Comparison of ENCODE assay signal across 16 cellular contexts in the genomic region with DNA sequence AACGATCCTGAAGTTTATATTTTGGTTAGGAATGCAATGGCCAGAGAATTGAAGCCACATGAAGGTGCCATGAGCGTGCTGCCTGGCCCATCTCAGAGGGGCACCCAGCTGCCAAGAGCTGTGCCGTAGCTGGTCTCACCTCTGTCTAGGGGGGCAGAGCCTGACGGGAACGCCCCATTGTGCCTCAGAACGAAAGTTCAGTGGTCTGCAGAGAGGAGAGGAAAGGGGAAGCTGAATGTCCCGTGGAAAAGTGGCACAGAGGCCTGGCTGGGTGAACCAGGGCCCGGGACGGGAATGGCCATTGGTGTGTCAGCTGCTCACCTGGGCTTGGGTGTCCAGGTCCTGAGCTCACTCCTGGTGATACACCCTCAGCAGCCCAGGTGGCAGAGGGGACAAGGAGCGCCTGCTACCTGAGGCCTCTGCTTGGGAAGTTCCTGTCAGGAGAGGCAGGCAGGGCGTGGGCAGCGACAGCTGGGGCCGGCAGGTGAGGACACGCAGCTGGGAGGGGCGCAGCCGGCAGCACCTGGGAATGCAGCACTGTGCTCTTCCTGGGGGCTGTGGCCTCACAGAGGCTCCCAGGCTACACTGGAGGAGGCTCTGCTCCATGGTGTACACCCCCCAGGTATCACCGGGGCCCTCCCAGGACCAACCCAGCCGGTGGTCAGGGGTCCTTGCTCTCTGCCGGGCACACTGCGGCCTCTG.
DNase-seq lines count a peak whose midpoint lies in the region; ATAC-seq and TF ChIP-seq lines count a peak whose summit lies in the region.
"Had no signal": no experiment of that assay in that cellular context is flagged by ENCODE, and none has a peak within 500 bp of the region (broad histone marks: within the 10 kb centered on the region; RNA-seq: fewer than 3 reads in every experiment).

No MANE protein-coding gene starts in this region.

- H3K36me3 ChIP-seq in prostate gland = no peaks in the 10 kb centered on the region
- H3K36me3 ChIP-seq in WERI-Rb-1 = no peaks in the 10 kb centered on the region

- no peaks in the 10 kb centered on the region for H3K36me3 Mint-ChIP-seq in activated CD4-positive, alpha-beta memory T cell treated with anti-CD3 and anti-CD28 coated beads for 36 hours
- H3K36me3 Mint-ChIP-seq: CD4-positive, CD25-positive, alpha-beta regulatory T cell had no signal

- ATAC-seq in GM18861 (IDR thresholded peaks at IDR 0.05; ENCODE audit: unreplicated experiment) (peak; percentile 56), HG02885 (IDR thresholded peaks at IDR 0.05; ENCODE audit: poor library complexity, unreplicated experiment) (peak; percentile 55), HG03025 (IDR thresholded peaks at IDR 0.05; ENCODE audit: low FRiP score, unreplicated experiment) (no peak)
- ATAC-seq: activated CD8-positive, alpha-beta T cell treated with anti-CD3 and anti-CD28 coated beads for 36 hours had no signal

- POLR2A ChIA-PET in activated CD4-positive, alpha-beta memory T cell treated with anti-CD3 and anti-CD28 coated beads for 36 hours (lab: Charles Lee) = no interaction called here

- WGBS in prostate gland = 51% methylated on average over 17 of the region's 20 CpGs

- intact Hi-C loops in prostate gland (cut with DNase I) = no loop called here
- intact Hi-C loops in activated CD4-positive, alpha-beta memory T cell treated with anti-CD3 and anti-CD28 coated beads for 36 hours (cut with micrococcal nuclease) = no loop called here

- no peaks in the 10 kb centered on the region for H3K9me3 ChIP-seq in prostate gland
- H3K9me3 ChIP-seq in WERI-Rb-1 (ENCODE audit: severe bottlenecking) = no peaks in the 10 kb centered on the region
- H3K9me3 ChIP-seq: testis had no signal

- H3K4me3 Mint-ChIP-seq in activated CD4-positive, alpha-beta memory T cell treated with anti-CD3 and anti-CD28 coated beads for 36 hours = no peak overlapping the region
- H3K4me3 Mint-ChIP-seq: activated CD8-positive, alpha-beta T cell treated with anti-CD3 and anti-CD28 coated beads for 36 hours; CD4-positive, CD25-positive, alpha-beta regulatory T cell; T-helper 1 cell treated with Interleukin-12 subunit alpha and Interleukin-12 subunit beta and Interleukin-4 antibody, amounts not matched to agents 30 μg/mL and 1 μg/mL, for 36 hours had no signal

- H3K27ac ChIP-seq in prostate gland (no peak overlapping the region), WERI-Rb-1 (no peak overlapping the region)
- H3K27ac ChIP-seq: hepatocyte, testis had no signal

- TF ChIP-seq CTCF in prostate gland (IDR thresholded peaks at IDR 0.05) (peak in 1 of 4 experiments; percentile 30), WERI-Rb-1 (IDR thresholded peaks at IDR 0.05; ENCODE audit: low read depth, low read length) (no peak)

- peaks cover 25% of the 10 kb centered on the region for H3K27me3 Mint-ChIP-seq in activated CD4-positive, alpha-beta memory T cell treated with anti-CD3 and anti-CD28 coated beads for 36 hours

- no peak overlapping the region for H3K27ac Mint-ChIP-seq in activated CD4-positive, alpha-beta memory T cell treated with anti-CD3 and anti-CD28 coated beads for 36 hours
- H3K27ac Mint-ChIP-seq: activated CD8-positive, alpha-beta T cell treated with anti-CD3 and anti-CD28 coated beads for 36 hours; CD4-positive, CD25-positive, alpha-beta regulatory T cell; T-helper 1 cell treated with Interleukin-12 subunit alpha and Interleukin-12 subunit beta and Interleukin-4 antibody, amounts not matched to agents 30 μg/mL and 1 μg/mL, for 36 hours had no signal

- no peak for TF ChIP-seq POLR2A in prostate gland (IDR thresholded peaks at IDR 0.05)

- DNase-seq in SIG-M5 (lab: John Stamatoyannopoulos, UW) = peak; percentile 3
- peak; percentile 23 for DNase-seq in prostate gland (ENCODE audit: low spot score)
- DNase-seq in WERI-Rb-1 = no peak
- DNase-seq in SHP77 treated with DMSO at 0.1 percent for 48 hours (lab: John Stamatoyannopoulos, UW) = no peak
- DNase-seq in activated CD4-positive, alpha-beta memory T cell treated with anti-CD3 and anti-CD28 coated beads for 36 hours = no peak
- DNase-seq: activated CD8-positive, alpha-beta T cell treated with anti-CD3 and anti-CD28 coated beads for 36 hours; activated naive CD4-positive, alpha-beta T cell; CD4-positive, CD25-positive, alpha-beta regulatory T cell; OCI-M1; testis had no signal

- no peaks in the 10 kb centered on the region for H3K27me3 ChIP-seq in prostate gland (replicated peaks; ENCODE audit: insufficient read depth)
- H3K27me3 ChIP-seq in WERI-Rb-1 (ENCODE audit: insufficient read depth, low read depth, severe bottlenecking) = no peaks in the 10 kb centered on the region
- H3K27me3 ChIP-seq: hepatocyte, testis had no signal

- CTCF ChIA-PET in activated CD4-positive, alpha-beta memory T cell treated with anti-CD3 and anti-CD28 coated beads for 36 hours (lab: Charles Lee) = interaction anchor here (1.9 kb wide), 1 partner anchor 21 kb away, joined by 8 read pairs; no protein-coding TSS in a partner anchor

- H3K9me3 Mint-ChIP-seq in activated CD4-positive, alpha-beta memory T cell treated with anti-CD3 and anti-CD28 coated beads for 36 hours = no peaks in the 10 kb centered on the region
- H3K9me3 Mint-ChIP-seq: activated CD8-positive, alpha-beta T cell treated with anti-CD3 and anti-CD28 coated beads for 36 hours; T-helper 1 cell treated with Interleukin-12 subunit alpha and Interleukin-12 subunit beta and Interleukin-4 antibody, amounts not matched to agents 30 μg/mL and 1 μg/mL, for 36 hours had no signal

- peaks cover 10% of the 10 kb centered on the region for H3K4me1 ChIP-seq in prostate gland (replicated peaks)

- H3K4me3 ChIP-seq in prostate gland (no peak overlapping the region), WERI-Rb-1 (ENCODE audit: low read depth, low read length) (no peak overlapping the region)
- H3K4me3 ChIP-seq: hepatocyte, smooth muscle cell, testis had no signal

- H3K4me1 Mint-ChIP-seq in activated CD4-positive, alpha-beta memory T cell treated with anti-CD3 and anti-CD28 coated beads for 36 hours (ENCODE audit: low read depth) = peaks cover 11% of the 10 kb centered on the region

Comparison
In these comparisons a context has a peak if more than half of its experiments do, and no peak if none do; other contexts are left out.
1. DNase-seq: peak in SIG-M5 (single experiment) and prostate gland (single experiment); none in WERI-Rb-1 (single experiment), SHP77 treated with DMSO at 0.1 percent for 48 hours (single experiment) and activated CD4-positive, alpha-beta memory T cell treated with anti-CD3 and anti-CD28 coated beads for 36 hours (single experiment).